10 cellular contexts compared by ENCODE assay signal in genomic region chr16:4461250-4462085, GRCh38. TPM values are rescaled to one million over a fixed set of nuclear protein-coding genes. Genes with fewer than 3 reads are reported as not detected.
DNase-seq lines count a peak whose midpoint lies in the region; ATAC-seq and TF ChIP-seq lines count a peak whose summit lies in the region.
"Had no signal": no experiment of that assay in that cellular context is flagged by ENCODE, and none has a peak within 500 bp of the region (broad histone marks: within the 10 kb centered on the region; RNA-seq: fewer than 3 reads in every experiment).

No MANE protein-coding gene starts in this region.

- no peaks in the 10 kb centered on the region for H3K27me3 Mint-ChIP-seq in activated naive CD4-positive, alpha-beta T cell treated with anti-CD3 and anti-CD28 coated beads for 36 hours (ENCODE audit: low read depth)
- no peaks in the 10 kb centered on the region for H3K27me3 Mint-ChIP-seq in stimulated activated memory B cell treated with anti-CD40 and anti-IgM and Interleukin-4, amounts not matched to agents 10 μg/mL and 1 μg/mL and 100 μg/mL, for 72 hours
- peaks cover 5% of the 10 kb centered on the region for H3K27me3 Mint-ChIP-seq in HFFc6 (ENCODE audit: insufficient read depth)

- no peak overlapping the region for H3K4me3 Mint-ChIP-seq in activated naive CD4-positive, alpha-beta T cell treated with anti-CD3 and anti-CD28 coated beads for 36 hours
- no peak overlapping the region for H3K4me3 Mint-ChIP-seq in stimulated activated memory B cell treated with anti-CD40 and anti-IgM and Interleukin-4, amounts not matched to agents 10 μg/mL and 1 μg/mL and 100 μg/mL, for 72 hours
- no peak overlapping the region for H3K4me3 Mint-ChIP-seq in HFFc6

- TF ChIP-seq CTCF in RWPE1 (conservative IDR thresholded peaks at IDR 0.05; ENCODE audit: low read depth): no peak
- TF ChIP-seq CTCF in HFFc6 (IDR thresholded peaks at IDR 0.05): no peak

- peak overlapping the region; percentile 69 for H3K27ac ChIP-seq in RWPE1
- H3K27ac ChIP-seq: skin epidermis had no signal

- H3K9me3 Mint-ChIP-seq in activated naive CD4-positive, alpha-beta T cell treated with anti-CD3 and anti-CD28 coated beads for 36 hours: no peaks in the 10 kb centered on the region
- no peaks in the 10 kb centered on the region for H3K9me3 Mint-ChIP-seq in stimulated activated memory B cell treated with anti-CD40 and anti-IgM and Interleukin-4, amounts not matched to agents 10 μg/mL and 1 μg/mL and 100 μg/mL, for 72 hours
- H3K9me3 Mint-ChIP-seq in HFFc6: no peaks in the 10 kb centered on the region

- CTCF ChIA-PET in activated naive CD4-positive, alpha-beta T cell treated with anti-CD3 and anti-CD28 coated beads for 36 hours (lab: Charles Lee): interaction anchor here (0.6 kb wide), 2 partner anchors 46 to 167 kb away, joined by 3 read pairs; no protein-coding TSS in a partner anchor
- CTCF ChIA-PET in RWPE1 (lab: Yijun Ruan, JAX): interaction anchor here (0.5 to 0.7 kb wide), 3 partner anchors 17 to 1423 kb away, joined by 3 to 5 read pairs (median 3); no protein-coding TSS in a partner anchor

- H3K4me1 Mint-ChIP-seq in activated naive CD4-positive, alpha-beta T cell treated with anti-CD3 and anti-CD28 coated beads for 36 hours (ENCODE audit: low read depth): peaks cover 11% of the 10 kb centered on the region
- H3K4me1 Mint-ChIP-seq in stimulated activated memory B cell treated with anti-CD40 and anti-IgM and Interleukin-4, amounts not matched to agents 10 μg/mL and 1 μg/mL and 100 μg/mL, for 72 hours: peaks cover 7% of the 10 kb centered on the region
- H3K4me1 Mint-ChIP-seq in HFFc6 (ENCODE audit: low read depth): peaks cover 24% of the 10 kb centered on the region

- intact Hi-C loops in activated naive CD4-positive, alpha-beta T cell treated with anti-CD3 and anti-CD28 coated beads for 36 hours (cut with micrococcal nuclease): no loop called here

- POLR2A ChIA-PET in RWPE1 (lab: Yijun Ruan, JAX; ENCODE audit: low non-redundant PET): interaction anchor here (0.6 kb wide), 1 partner anchor 10 kb away, joined by 4 read pairs; no protein-coding TSS in a partner anchor

- H3K36me3 Mint-ChIP-seq in activated naive CD4-positive, alpha-beta T cell treated with anti-CD3 and anti-CD28 coated beads for 36 hours (ENCODE audit: low read depth): peaks cover 21% of the 10 kb centered on the region
- H3K36me3 Mint-ChIP-seq in stimulated activated memory B cell treated with anti-CD40 and anti-IgM and Interleukin-4, amounts not matched to agents 10 μg/mL and 1 μg/mL and 100 μg/mL, for 72 hours: peaks cover 45% of the 10 kb centered on the region
- H3K36me3 Mint-ChIP-seq in HFFc6 (ENCODE audit: low read depth): peaks cover 29% of the 10 kb centered on the region

- no peak for DNase-seq in activated naive CD4-positive, alpha-beta T cell treated with anti-CD3 and anti-CD28 coated beads for 36 hours
- DNase-seq in activated naive CD4-positive, alpha-beta T cell treated with anti-CD3 and anti-CD28 coated beads, Interleukin-2, amount 50 U/mL, for 16 hours: no peak
- peak; percentile 30 for DNase-seq in RWPE1 (ENCODE audit: low spot score)
- DNase-seq in hypothalamus (lab: John Stamatoyannopoulos, UW): peak in 28 of 51 donors; percentile 5 to 64 (median 26)
- no peak for DNase-seq in HFFc6
- DNase-seq in NCI-H146 (lab: John Stamatoyannopoulos, UW): no peak
- DNase-seq in stimulated activated CD8-positive, alpha-beta memory T cell treated with anti-CD3 and anti-CD28 coated beads, Interleukin-4, amount 100 ng/mL, for 48 hours: no peak
- DNase-seq: NCI-H1694 treated with DMSO at 0.1 percent for 48 hours had no signal

- ATAC-seq in stimulated activated memory B cell treated with anti-CD40 and anti-IgM and Interleukin-4, amounts not matched to agents 10 μg/mL and 1 μg/mL and 100 μg/mL, for 72 hours: no peak

- peak overlapping the region; percentile 46 for H3K27ac Mint-ChIP-seq in activated naive CD4-positive, alpha-beta T cell treated with anti-CD3 and anti-CD28 coated beads for 36 hours
- H3K27ac Mint-ChIP-seq in stimulated activated memory B cell treated with anti-CD40 and anti-IgM and Interleukin-4, amounts not matched to agents 10 μg/mL and 1 μg/mL and 100 μg/mL, for 72 hours: peak overlapping the region; percentile 53
- H3K27ac Mint-ChIP-seq in HFFc6: no peak overlapping the region

RNA-seq across cellular contexts. Expression of gene NMRAL1, which starts 13.0 kb away (rescaled TPM):
- total RNA-seq in activated naive CD4-positive, alpha-beta T cell treated with anti-CD3 and anti-CD28 coated beads for 36 hours: 10 to 100 TPM; 30.5 to 30.8 TPM
- total RNA-seq in HFFc6 (2021; fragmentation: NEBNext Ultra II Directional; extraction: Animal tissue kit (Norgen Biotek cat#: 25700)): 10 to 100 TPM; 26.2 to 37.2 (median 33.7) TPM

RNA-seq across cellular contexts. Expression of gene HMOX2, which starts 14.7 kb away (rescaled TPM):
- 10 to 100 TPM; 46.8 to 49.3 TPM for total RNA-seq in activated naive CD4-positive, alpha-beta T cell treated with anti-CD3 and anti-CD28 coated beads for 36 hours
- 10 to 100 TPM; 45.2 to 60.5 (median 54.9) TPM for total RNA-seq in HFFc6 (2021; fragmentation: NEBNext Ultra II Directional; extraction: Animal tissue kit (Norgen Biotek cat#: 25700))

RNA-seq across cellular contexts. Expression of gene DNAJA3, which starts 35.8 kb away (rescaled TPM):
- total RNA-seq in activated naive CD4-positive, alpha-beta T cell treated with anti-CD3 and anti-CD28 coated beads for 36 hours: 10 to 100 TPM; 86.7 to 88.0 TPM
- total RNA-seq in HFFc6 (2021; fragmentation: NEBNext Ultra II Directional; extraction: Animal tissue kit (Norgen Biotek cat#: 25700)): 10 to 100 TPM; 40.8 to 54.4 (median 45.1) TPM

RNA-seq across cellular contexts. Expression of gene CORO7, which starts 45.1 kb away (rescaled TPM):
- total RNA-seq in activated naive CD4-positive, alpha-beta T cell treated with anti-CD3 and anti-CD28 coated beads for 36 hours: 10 to 100 TPM; 39.7 to 43.3 TPM
- 10 to 100 TPM; 12.1 to 20.9 (median 17.2) TPM for total RNA-seq in HFFc6 (2021; fragmentation: NEBNext Ultra II Directional; extraction: Animal tissue kit (Norgen Biotek cat#: 25700))

Comparison
In these comparisons a context has a peak if more than half of its experiments do, and no peak if none do; other contexts are left out.
1. DNase-seq: peak in RWPE1 (single experiment) and hypothalamus (28 of 51); none in activated naive CD4-positive, alpha-beta T cell treated with anti-CD3 and anti-CD28 coated beads for 36 hours (single experiment), activated naive CD4-positive, alpha-beta T cell treated with anti-CD3 and anti-CD28 coated beads, Interleukin-2, amount 50 U/mL, for 16 hours (single experiment), HFFc6 (single experiment), NCI-H146 (single experiment) and stimulated activated CD8-positive, alpha-beta memory T cell treated with anti-CD3 and anti-CD28 coated beads, Interleukin-4, amount 100 ng/mL, for 48 hours (single experiment).